8 cellular contexts compared by ENCODE assay signal in the genomic region with DNA sequence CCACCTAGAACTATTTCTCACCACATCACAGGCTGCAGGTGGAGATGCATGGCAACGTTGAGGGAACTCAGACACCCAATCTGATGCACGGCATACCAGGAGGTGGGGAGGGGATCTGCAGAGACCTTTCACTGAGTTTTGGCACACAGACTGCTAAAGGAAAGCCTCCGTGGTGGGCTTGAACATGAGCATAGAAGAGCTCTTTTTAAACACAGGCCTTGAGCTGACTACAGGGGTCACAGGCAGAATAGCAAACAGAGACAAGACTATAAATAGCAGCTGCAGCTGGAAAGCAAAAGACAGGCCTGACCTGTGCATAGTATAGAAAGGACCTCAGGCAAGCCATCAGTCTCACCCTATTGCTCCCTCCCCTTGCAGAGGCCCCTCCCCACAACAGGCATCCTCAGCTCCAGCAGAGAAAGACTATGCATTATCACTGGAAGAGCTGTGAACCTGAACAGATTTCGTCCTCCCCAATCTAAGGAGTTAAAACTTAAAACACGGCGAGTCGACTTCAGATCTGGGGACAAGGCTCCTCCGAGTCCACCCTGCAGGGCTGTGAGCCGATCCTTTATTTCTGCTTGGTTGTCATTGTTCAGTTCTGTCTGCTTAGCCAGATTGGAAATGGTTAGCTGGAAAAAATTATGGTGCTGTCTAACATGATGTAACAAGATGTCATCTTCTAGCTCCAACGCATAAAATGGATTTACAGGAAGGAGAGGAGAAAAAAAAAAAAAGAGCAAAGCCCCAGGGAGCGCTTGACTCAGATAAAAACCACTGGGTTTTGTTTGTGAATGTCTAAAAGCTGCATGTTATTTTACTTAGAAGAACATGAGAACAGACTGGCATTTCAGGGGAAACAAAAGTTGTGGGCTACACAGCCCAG. TPM values are rescaled to one million over a fixed set of nuclear protein-coding genes. Genes with fewer than 3 reads are reported as not detected.
DNase-seq lines count a peak whose midpoint lies in the region; ATAC-seq and TF ChIP-seq lines count a peak whose summit lies in the region.

No MANE protein-coding gene starts in this region.

- TF ChIP-seq POLR2A in vagina (IDR thresholded peaks at IDR 0.05) = no peak

- H4K20me1 ChIP-seq in mammary epithelial cell (ENCODE audit: insufficient read depth, low read length) = no peaks in the 10 kb centered on the region

- H3K27ac ChIP-seq in HEK293 (ENCODE audit: extremely low read depth, low read depth, low read length) (peak overlapping the region; percentile 44; the same call in 1 of the 2 replicates), mammary epithelial cell (ENCODE audit: insufficient read depth, low read depth, low read length) (peak overlapping the region; percentile 27), vagina (peak overlapping the region; percentile 60)

- POLR2A ChIA-PET in HEK293 (lab: Yijun Ruan, JAX) = interaction anchor here (0.6 to 1.9 kb wide), 4 partner anchors 25 to 191 kb away, joined by 3 to 6 read pairs (median 4); a partner anchor contains a TSS

- H3K9me3 ChIP-seq in HEK293 (ENCODE audit: control insufficient read depth, insufficient read depth, low read depth, low read length) = no peaks in the 10 kb centered on the region
- H3K9me3 ChIP-seq in mammary epithelial cell (replicated peaks; ENCODE audit: insufficient read depth, low read length) = no peaks in the 10 kb centered on the region
- no peaks in the 10 kb centered on the region for H3K9me3 ChIP-seq in mucosa of descending colon
- H3K9me3 ChIP-seq in vagina = no peaks in the 10 kb centered on the region

- peak overlapping the region; percentile 77 for H2AFZ ChIP-seq in mammary epithelial cell (ENCODE audit: low read depth, low read length)

- no peaks in the 10 kb centered on the region for H3K36me3 ChIP-seq in HEK293 (ENCODE audit: control insufficient read depth in 2 of 2, insufficient read depth in 1 of 2, low read length in 2 of 2)
- no peaks in the 10 kb centered on the region for H3K36me3 ChIP-seq in mammary epithelial cell (ENCODE audit: insufficient read depth, low read length)
- no peaks in the 10 kb centered on the region for H3K36me3 ChIP-seq in mucosa of descending colon (ENCODE audit: low read depth)
- H3K36me3 ChIP-seq in vagina = no peaks in the 10 kb centered on the region

- H3K27me3 ChIP-seq in mammary epithelial cell (ENCODE audit: insufficient read depth, low read length) (no peaks in the 10 kb centered on the region), vagina (no peaks in the 10 kb centered on the region)

- dilution Hi-C loops in mammary epithelial cell (cut with HindIII; ENCODE audit: low sequenced_read_pairs) = no loop called here

- 17% methylated on average over 11 of the region's 11 CpGs for WGBS in mammary epithelial cell (ENCODE audit: low coverage, missing lambda C conversion rate)

- no peak for TF ChIP-seq CTCF in HEK293 (tag by site-specific recombination; IDR thresholded peaks at IDR 0.05)
- TF ChIP-seq CTCF in mammary epithelial cell (conservative IDR thresholded peaks at IDR 0.05 in 1 of 2, IDR thresholded peaks at IDR 0.05 in 1 of 2; ENCODE audit: extremely low read depth in 1 of 2, insufficient read depth in 1 of 2, low read depth in 1 of 2, low read length in 2 of 2) = no peak
- TF ChIP-seq CTCF in mucosa of descending colon (IDR thresholded peaks at IDR 0.05) = no peak
- no peak for TF ChIP-seq CTCF in vagina (IDR thresholded peaks at IDR 0.05)

- intact Hi-C loops in mammary epithelial cell (cut with micrococcal nuclease) (no loop called here), mucosa of descending colon (cut with DNase I, micrococcal nuclease) (no loop called here), vagina (cut with DNase I) (no loop called here)

- H3K79me2 ChIP-seq in mammary epithelial cell (ENCODE audit: insufficient read depth, low read length) = no peaks in the 10 kb centered on the region

- CTCF ChIA-PET in HEK293 (lab: Yijun Ruan, JAX) (interaction anchor here (0.6 to 1.7 kb wide), 6 partner anchors 12 to 752 kb away, joined by 3 to 9 read pairs (median 4); no protein-coding TSS in a partner anchor), mammary epithelial cell (lab: Charles Lee; ENCODE audit: low non-redundant PET) (no interaction called here)

- DNase-seq in COLO829 (ENCODE audit: low spot score) (peak; percentile 56), SK-MEL-5 (ENCODE audit: low read depth, low spot score) (peak; percentile 55), mammary epithelial cell (peak; percentile 27), mucosa of descending colon (no peak), vagina (ENCODE audit: extremely low spot score in 2 of 2) (no peak), SKM-1 treated with dmso at 0.1 percent for 144 hours (lab: John Stamatoyannopoulos, UW; ENCODE audit: unreplicated experiment) (no peak)

- BruUV-seq in mammary epithelial cell (replicated peaks; lab: Mats Ljungman, UMichigan) = no TSS peak

- ATAC-seq in mucosa of descending colon = peak; percentile 22
- ATAC-seq in HG02840 (IDR thresholded peaks at IDR 0.05; ENCODE audit: low FRiP score, unreplicated experiment) = no peak

- H3K9ac ChIP-seq in mammary epithelial cell (ENCODE audit: insufficient read depth, low read length) = no peak overlapping the region

- H3K4me3 ChIP-seq in HEK293 (ENCODE audit: low read depth, low read length) = no peak overlapping the region
- no peak overlapping the region for H3K4me3 ChIP-seq in mammary epithelial cell (replicated peaks in 1 of 3; ENCODE audit: insufficient read depth in 1 of 3, low read depth in 2 of 3, low read length in 3 of 3)
- no peak overlapping the region for H3K4me3 ChIP-seq in mucosa of descending colon
- H3K4me3 ChIP-seq in vagina = no peak overlapping the region

- peaks cover 8% of the 10 kb centered on the region; the same call in 1 of the 2 replicates for H3K4me1 ChIP-seq in HEK293 (ENCODE audit: control insufficient read depth, insufficient read depth, low read length)
- H3K4me1 ChIP-seq in mammary epithelial cell (ENCODE audit: insufficient read depth, low read length) = peaks cover 18% of the 10 kb centered on the region
- no peaks in the 10 kb centered on the region for H3K4me1 ChIP-seq in mucosa of descending colon (ENCODE audit: low read depth)
- H3K4me1 ChIP-seq in vagina = peaks cover 33% of the 10 kb centered on the region

- in situ Hi-C loops in SK-MEL-5 (cut with HindIII; ENCODE audit: low pct_unique_long_range_greater_than_20kb, low sequenced_read_pairs) = no loop called here
- in situ Hi-C loops in mammary epithelial cell (cut with MboI; ENCODE audit: low sequenced_read_pairs in 2 of 2) = no loop called here

- peak overlapping the region; percentile 55 for H3K4me2 ChIP-seq in mammary epithelial cell (ENCODE audit: insufficient read depth, low read depth, low read length)

TF ChIP-seq in HEK293, 187 proteins besides CTCF, POLR2A, EP300 and RAD21 (continues in another document):
- TF ChIP-seq ZBTB17 (tag by site-specific recombination; IDR thresholded peaks at IDR 0.05) (peak; percentile 97), ZEB2 (tag by site-specific recombination; IDR thresholded peaks at IDR 0.05) (peak; percentile 60; the same call in 1 of the 2 replicates), ZNF514 (tag by site-specific recombination; IDR thresholded peaks at IDR 0.05) (no peak), ZNF529 (tag by site-specific recombination; IDR thresholded peaks at IDR 0.05; ENCODE audit: insufficient replicate concordance) (no peak)
- TF ChIP-seq, protein P1, sequence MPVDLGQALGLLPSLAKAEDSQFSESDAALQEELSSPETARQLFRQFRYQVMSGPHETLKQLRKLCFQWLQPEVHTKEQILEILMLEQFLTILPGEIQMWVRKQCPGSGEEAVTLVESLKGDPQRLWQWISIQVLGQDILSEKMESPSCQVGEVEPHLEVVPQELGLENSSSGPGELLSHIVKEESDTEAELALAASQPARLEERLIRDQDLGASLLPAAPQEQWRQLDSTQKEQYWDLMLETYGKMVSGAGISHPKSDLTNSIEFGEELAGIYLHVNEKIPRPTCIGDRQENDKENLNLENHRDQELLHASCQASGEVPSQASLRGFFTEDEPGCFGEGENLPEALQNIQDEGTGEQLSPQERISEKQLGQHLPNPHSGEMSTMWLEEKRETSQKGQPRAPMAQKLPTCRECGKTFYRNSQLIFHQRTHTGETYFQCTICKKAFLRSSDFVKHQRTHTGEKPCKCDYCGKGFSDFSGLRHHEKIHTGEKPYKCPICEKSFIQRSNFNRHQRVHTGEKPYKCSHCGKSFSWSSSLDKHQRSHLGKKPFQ (tag by site-specific recombination; IDR thresholded peaks at IDR 0.05) = no peak
- TF ChIP-seq, protein P2, sequence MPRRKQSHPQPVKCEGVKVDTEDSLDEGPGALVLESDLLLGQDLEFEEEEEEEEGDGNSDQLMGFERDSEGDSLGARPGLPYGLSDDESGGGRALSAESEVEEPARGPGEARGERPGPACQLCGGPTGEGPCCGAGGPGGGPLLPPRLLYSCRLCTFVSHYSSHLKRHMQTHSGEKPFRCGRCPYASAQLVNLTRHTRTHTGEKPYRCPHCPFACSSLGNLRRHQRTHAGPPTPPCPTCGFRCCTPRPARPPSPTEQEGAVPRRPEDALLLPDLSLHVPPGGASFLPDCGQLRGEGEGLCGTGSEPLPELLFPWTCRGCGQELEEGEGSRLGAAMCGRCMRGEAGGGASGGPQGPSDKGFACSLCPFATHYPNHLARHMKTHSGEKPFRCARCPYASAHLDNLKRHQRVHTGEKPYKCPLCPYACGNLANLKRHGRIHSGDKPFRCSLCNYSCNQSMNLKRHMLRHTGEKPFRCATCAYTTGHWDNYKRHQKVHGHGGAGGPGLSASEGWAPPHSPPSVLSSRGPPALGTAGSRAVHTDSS (tag by site-specific recombination; IDR thresholded peaks at IDR 0.05) = no peak
- TF ChIP-seq, protein P3, sequence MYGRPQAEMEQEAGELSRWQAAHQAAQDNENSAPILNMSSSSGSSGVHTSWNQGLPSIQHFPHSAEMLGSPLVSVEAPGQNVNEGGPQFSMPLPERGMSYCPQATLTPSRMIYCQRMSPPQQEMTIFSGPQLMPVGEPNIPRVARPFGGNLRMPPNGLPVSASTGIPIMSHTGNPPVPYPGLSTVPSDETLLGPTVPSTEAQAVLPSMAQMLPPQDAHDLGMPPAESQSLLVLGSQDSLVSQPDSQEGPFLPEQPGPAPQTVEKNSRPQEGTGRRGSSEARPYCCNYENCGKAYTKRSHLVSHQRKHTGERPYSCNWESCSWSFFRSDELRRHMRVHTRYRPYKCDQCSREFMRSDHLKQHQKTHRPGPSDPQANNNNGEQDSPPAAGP (tag by site-specific recombination; IDR thresholded peaks at IDR 0.05) = no peak

RNA-seq across cellular contexts. Expression of a gene that starts 25.3 kb away (rescaled TPM):
- total RNA-seq in SK-MEL-5 (2014; rRNA removed; shearing (Covaris generic)) = 23.9 TPM in 2 replicates
- 35.6 and 51.6 TPM in 2 replicates for polyA plus RNA-seq in SK-MEL-5 (2015; cell fraction: cytosol; rRNA removed)
- polyA plus RNA-seq in SK-MEL-5 (2015; cell fraction: nucleus; rRNA removed) = 21.1 and 28.6 TPM in 2 replicates
- total RNA-seq in mammary epithelial cell (10 to 100 TPM; 26.4 to 27.8 TPM), mucosa of descending colon (10 to 100 TPM; 18.1 to 27.1 (median 22.2) TPM), vagina (19.6 TPM)
- polyA plus RNA-seq in mammary epithelial cell = 17.1 TPM
- 28.2 TPM for polyA minus RNA-seq in mammary epithelial cell

Comparison
In these comparisons a context has a peak if more than half of its experiments do, and no peak if none do; other contexts are left out.
1. DNase-seq: peak in COLO829 (single experiment), SK-MEL-5 (single experiment) and mammary epithelial cell (single experiment); none in mucosa of descending colon (0 of 3), vagina (0 of 2) and SKM-1 treated with dmso at 0.1 percent for 144 hours (single experiment).
2. Peak in every context shown above with its lines, with median percentiles within 50 percentile points of each other: H3K27ac ChIP-seq.